Comparison of ENCODE assay signal across 9 cellular contexts in the genomic region with DNA sequence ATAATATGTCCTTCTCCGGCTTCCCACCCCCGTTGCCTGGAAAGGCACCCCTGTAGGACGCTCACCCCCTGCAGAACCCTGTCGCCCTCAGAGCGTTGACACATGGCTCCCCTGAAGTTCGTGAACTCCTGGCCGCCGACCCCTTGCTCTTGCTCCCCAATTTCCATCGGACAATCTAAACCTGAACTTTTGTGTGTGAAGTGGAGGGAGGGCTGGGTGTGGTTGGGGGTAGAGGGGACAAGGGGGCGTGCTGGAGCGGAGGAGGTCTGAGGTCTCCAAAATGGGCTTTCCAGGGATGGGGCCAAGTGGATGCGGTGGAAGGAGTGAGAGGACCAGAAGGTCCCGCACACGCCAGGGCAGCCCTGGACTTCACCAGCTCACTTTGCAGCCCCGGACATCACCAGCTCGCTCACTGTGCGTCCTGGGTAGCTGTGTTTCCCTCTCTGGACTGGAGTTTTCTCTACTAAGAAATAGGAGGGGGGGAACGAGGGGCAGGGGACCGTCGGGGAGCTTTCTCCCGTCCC. TPM values are rescaled to one million over a fixed set of nuclear protein-coding genes. Genes with fewer than 3 reads are reported as not detected.
DNase-seq lines count a peak whose midpoint lies in the region; ATAC-seq and TF ChIP-seq lines count a peak whose summit lies in the region.
"Had no signal": no experiment of that assay in that cellular context is flagged by ENCODE, and none has a peak within 500 bp of the region (broad histone marks: within the 10 kb centered on the region; RNA-seq: fewer than 3 reads in every experiment).

No MANE protein-coding gene starts in this region.

- DNase-seq in activated CD4-positive, alpha-beta T cell treated with anti-CD3 and anti-CD28 coated beads, Interleukin-2, amount 10 ng/mL, durations not matched to agents 24 days and 14 days: no peak
- no peak for DNase-seq in activated CD4-positive, alpha-beta T cell treated with anti-CD3 and anti-CD28 coated beads for 1 hour
- DNase-seq in right lobe of liver (peak in 1 of 3 donors; percentile 24), thoracic aorta (ENCODE audit: low spot score) (no peak), HUDEP-2 (lab: John Stamatoyannopoulos, UW; ENCODE audit: unreplicated experiment in 76 of 76) (no peak), mucosa of descending colon (no peak)
- DNase-seq: NCI-H2029 treated with DMSO at 0.1 percent for 48 hours had no signal

- H3K4me3 ChIP-seq in right lobe of liver: peak overlapping the region; percentile 19 to 39 (median 23)
- peak overlapping the region; percentile 89 for H3K4me3 ChIP-seq in thoracic aorta
- H3K4me3 ChIP-seq in mucosa of descending colon: no peak overlapping the region

- H3K27ac ChIP-seq in right lobe of liver: no peak overlapping the region
- peak overlapping the region in 1 of 2 donors; percentile 12 for H3K27ac ChIP-seq in thoracic aorta

- H3K4me1 ChIP-seq in right lobe of liver (no peaks in the 10 kb centered on the region), thoracic aorta (ENCODE audit: control insufficient read depth in 1 of 2, low read depth in 2 of 2) (peaks cover 11 to 37% of the 10 kb centered on the region in 2 donors), mucosa of descending colon (ENCODE audit: low read depth) (peaks cover 12% of the 10 kb centered on the region)

- WGBS in right lobe of liver (ENCODE audit: insufficient coverage, low coverage, low lambda C conversion rate, missing lambda C conversion rate): 12% methylated on average over 11 of the region's 21 CpGs

- TF ChIP-seq POLR2A in right lobe of liver (IDR thresholded peaks at IDR 0.05): no peak

- H3K27me3 ChIP-seq in right lobe of liver: peaks cover 0 to 22% of the 10 kb centered on the region in 2 donors
- H3K27me3 ChIP-seq in thoracic aorta (replicated peaks; ENCODE audit: insufficient read depth): no peaks in the 10 kb centered on the region

- intact Hi-C loops in activated CD4-positive, alpha-beta T cell treated with anti-CD3 and anti-CD28 coated beads, Interleukin-2, amount 10 ng/mL, durations not matched to agents 24 days and 14 days (cut with micrococcal nuclease): no loop called here
- intact Hi-C loops in right lobe of liver (cut with DNase I): no loop called here
- intact Hi-C loops in mucosa of descending colon (cut with DNase I, micrococcal nuclease): no loop called here

- ATAC-seq in right lobe of liver (no peak), thoracic aorta (ENCODE audit: insufficient number of reproducible peaks, low FRiP score, low read depth) (no peak), HG03520 (IDR thresholded peaks at IDR 0.05; ENCODE audit: unreplicated experiment) (no peak), mucosa of descending colon (no peak)

- H3K27ac Mint-ChIP-seq in activated CD4-positive, alpha-beta T cell treated with anti-CD3 and anti-CD28 coated beads, Interleukin-2, amount 10 ng/mL, durations not matched to agents 24 days and 14 days: no peak overlapping the region
- H3K27ac Mint-ChIP-seq in brain: peak overlapping the region in 4 of 5 experiments; percentile 51 to 82 (median 64)

- H3K27me3 Mint-ChIP-seq in activated CD4-positive, alpha-beta T cell treated with anti-CD3 and anti-CD28 coated beads, Interleukin-2, amount 10 ng/mL, durations not matched to agents 24 days and 14 days: peaks cover 37% of the 10 kb centered on the region
- H3K27me3 Mint-ChIP-seq in brain: peaks cover 29% of the 10 kb centered on the region

- no peaks in the 10 kb centered on the region for H3K9me3 Mint-ChIP-seq in activated CD4-positive, alpha-beta T cell treated with anti-CD3 and anti-CD28 coated beads, Interleukin-2, amount 10 ng/mL, durations not matched to agents 24 days and 14 days
- H3K9me3 Mint-ChIP-seq in brain: no peaks in the 10 kb centered on the region

- no peaks in the 10 kb centered on the region for H3K36me3 Mint-ChIP-seq in activated CD4-positive, alpha-beta T cell treated with anti-CD3 and anti-CD28 coated beads, Interleukin-2, amount 10 ng/mL, durations not matched to agents 24 days and 14 days (ENCODE audit: low read depth)
- no peaks in the 10 kb centered on the region for H3K36me3 Mint-ChIP-seq in brain

- H3K9me3 ChIP-seq in right lobe of liver (no peaks in the 10 kb centered on the region), thoracic aorta (no peaks in the 10 kb centered on the region), mucosa of descending colon (no peaks in the 10 kb centered on the region)

- H3K4me3 Mint-ChIP-seq in activated CD4-positive, alpha-beta T cell treated with anti-CD3 and anti-CD28 coated beads, Interleukin-2, amount 10 ng/mL, durations not matched to agents 24 days and 14 days: peak overlapping the region; percentile 84
- peak overlapping the region; percentile 89 to 92 (median 89) for H3K4me3 Mint-ChIP-seq in brain

- TF ChIP-seq CTCF in brain (conservative IDR thresholded peaks at IDR 0.05) (no peak), right lobe of liver (IDR thresholded peaks at IDR 0.05) (no peak), thoracic aorta (IDR thresholded peaks at IDR 0.05) (no peak), mucosa of descending colon (IDR thresholded peaks at IDR 0.05) (no peak)

- H3K36me3 ChIP-seq in right lobe of liver: no peaks in the 10 kb centered on the region
- no peaks in the 10 kb centered on the region for H3K36me3 ChIP-seq in thoracic aorta
- no peaks in the 10 kb centered on the region for H3K36me3 ChIP-seq in mucosa of descending colon (ENCODE audit: low read depth)

- peaks cover 6% of the 10 kb centered on the region for H3K4me1 Mint-ChIP-seq in activated CD4-positive, alpha-beta T cell treated with anti-CD3 and anti-CD28 coated beads, Interleukin-2, amount 10 ng/mL, durations not matched to agents 24 days and 14 days
- peaks cover 48% of the 10 kb centered on the region for H3K4me1 Mint-ChIP-seq in brain

RNA-seq across cellular contexts. Expression of gene CREB3L1, which starts 18.6 kb away (rescaled TPM):
- total RNA-seq in activated CD4-positive, alpha-beta T cell treated with anti-CD3 and anti-CD28 coated beads, Interleukin-2, amount 10 ng/mL, durations not matched to agents 24 days and 14 days: 0.09 and 0.17 TPM in 2 replicates
- polyA plus RNA-seq in brain (ENCODE audit: insufficient read depth, low read depth, low replicate concordance): 3.3 TPM
- under 1 TPM; 0.07 to 0.37 (median 0.24) TPM for total RNA-seq in right lobe of liver
- total RNA-seq in thoracic aorta: 1 to 10 TPM; 3.0 to 7.6 TPM
- total RNA-seq in mucosa of descending colon: 100 to 1,000 TPM in 2 of 3 donors, 10 to 100 TPM in 1; 52.7 to 140 (median 108) TPM

RNA-seq across cellular contexts. Expression of gene DGKZ, which starts 51.2 kb away (rescaled TPM):
- 87.4 and 94.7 TPM in 2 replicates for total RNA-seq in activated CD4-positive, alpha-beta T cell treated with anti-CD3 and anti-CD28 coated beads, Interleukin-2, amount 10 ng/mL, durations not matched to agents 24 days and 14 days
- 98.9 TPM for polyA plus RNA-seq in brain (ENCODE audit: insufficient read depth, low read depth, low replicate concordance)
- total RNA-seq in right lobe of liver: 10 to 100 TPM; 10.7 to 57.9 (median 16.0) TPM
- 10 to 100 TPM; 40.6 to 68.2 TPM for total RNA-seq in thoracic aorta
- total RNA-seq in mucosa of descending colon: 10 to 100 TPM; 41.2 to 49.6 (median 47.2) TPM

Comparison
In these comparisons a context has a peak if more than half of its experiments do, and no peak if none do; other contexts are left out.
1. RNA of gene CREB3L1, which starts 18.6 kb away (total RNA-seq): 52.7 to 140 TPM in mucosa of descending colon; 3.0 to 7.6 TPM in thoracic aorta, 0.07 to 0.37 TPM in right lobe of liver and 0.09 to 0.17 TPM in activated CD4-positive, alpha-beta T cell treated with anti-CD3 and anti-CD28 coated beads, Interleukin-2, amount 10 ng/mL, durations not matched to agents 24 days and 14 days; every median in the first group is over 4 times any median in the second.